In genomic region chr2:46718797-46719196, GRCh38 we compare ENCODE assay signal across 1 cellular context.
TF ChIP-seq lines count a peak whose summit lies in the region.

No MANE protein-coding gene starts in this region.

TF ChIP-seq in IMR-90, 13 proteins besides CTCF, POLR2A, EP300 and RAD21:
- no peak for TF ChIP-seq MXI1 (IDR thresholded peaks at IDR 0.05; ENCODE audit: borderline replicate concordance, low read depth, low read length)
- no peak for TF ChIP-seq RFX5 (IDR thresholded peaks at IDR 0.05; ENCODE audit: low read depth, low read length)
- TF ChIP-seq CEBPB (IDR thresholded peaks at IDR 0.05; ENCODE audit: low read depth, low read length): no peak
- TF ChIP-seq BHLHE40 (IDR thresholded peaks at IDR 0.05; ENCODE audit: low read depth, low read length): no peak
- TF ChIP-seq USF2 (IDR thresholded peaks at IDR 0.05; ENCODE audit: low read depth, low read length): no peak
- no peak for TF ChIP-seq MAZ (IDR thresholded peaks at IDR 0.05; ENCODE audit: borderline replicate concordance, low read depth, low read length)
- no peak for TF ChIP-seq FOS (IDR thresholded peaks at IDR 0.05; ENCODE audit: low read depth, low read length)
- no peak for TF ChIP-seq NFE2L2 (IDR thresholded peaks at IDR 0.05; ENCODE audit: low read depth, low read length)
- no peak for TF ChIP-seq CHD1 (IDR thresholded peaks at IDR 0.05; ENCODE audit: low read depth, low read length)
- no peak for TF ChIP-seq RCOR1 (IDR thresholded peaks at IDR 0.05; ENCODE audit: insufficient replicate concordance, low read length)
- no peak for TF ChIP-seq ELK1 (IDR thresholded peaks at IDR 0.05; ENCODE audit: borderline replicate concordance, low read depth, low read length)
- no peak for TF ChIP-seq SMC3 (IDR thresholded peaks at IDR 0.05; ENCODE audit: low read depth, low read length)
- no peak for TF ChIP-seq MAFK (IDR thresholded peaks at IDR 0.05; ENCODE audit: low read depth, low read length)
